In genomic region chr9:1938675-1939170, GRCh38 we compare ENCODE assay signal across 15 cellular contexts.
DNase-seq lines count a peak whose midpoint lies in the region; ATAC-seq, FAIRE-seq and TF ChIP-seq lines count a peak whose summit lies in the region.
"Had no signal": no experiment of that assay in that cellular context is flagged by ENCODE, and none has a peak within 500 bp of the region (broad histone marks: within the 10 kb centered on the region; RNA-seq: fewer than 3 reads in every experiment).

No MANE protein-coding gene starts in this region.

- no TSS peak for BruUV-seq in A673 (replicated peaks; lab: Mats Ljungman, UMichigan)

- H3K27me3 Mint-ChIP-seq in activated CD8-positive, alpha-beta T cell treated with anti-CD3 and anti-CD28 coated beads for 36 hours: peaks cover 5% of the 10 kb centered on the region

- H3K36me3 ChIP-seq in A673 (ENCODE audit: insufficient read depth, low read length, poor library complexity, severe bottlenecking): no peaks in the 10 kb centered on the region
- H3K36me3 ChIP-seq: upper lobe of right lung had no signal

- TF ChIP-seq POLR2A in GM12892 (IDR thresholded peaks at IDR 0.05; ENCODE audit: low read depth, low read length): no peak

- H3K4me1 Mint-ChIP-seq in activated CD8-positive, alpha-beta T cell treated with anti-CD3 and anti-CD28 coated beads for 36 hours (ENCODE audit: low read depth): no peaks in the 10 kb centered on the region
- H3K4me1 Mint-ChIP-seq: nephron had no signal

- POLR2A ChIA-PET in activated CD8-positive, alpha-beta T cell treated with anti-CD3 and anti-CD28 coated beads for 36 hours (lab: Charles Lee): no interaction called here
- POLR2A ChIA-PET in A673 (lab: Charles Lee; ENCODE audit: low non-redundant PET): no interaction called here

- ATAC-seq in GM19438 (IDR thresholded peaks at IDR 0.05; ENCODE audit: low read depth, unreplicated experiment): peak; percentile 66
- peak; percentile 66 for ATAC-seq in HG02798 (IDR thresholded peaks at IDR 0.05; ENCODE audit: poor library complexity, unreplicated experiment)
- peak; percentile 56 for ATAC-seq in HG03469 (IDR thresholded peaks at IDR 0.05; ENCODE audit: unreplicated experiment)
- ATAC-seq in activated CD8-positive, alpha-beta T cell treated with anti-CD3 and anti-CD28 coated beads for 36 hours: no peak
- ATAC-seq: activated T-cell treated with anti-CD3 and anti-CD28 coated beads, Interleukin-2, amount 50 U/mL, for 4 hours; effector memory CD8-positive, alpha-beta T cell; left cardiac atrium had no signal

- DNase-seq in GM12892 (ENCODE audit: insufficient read length): peak; percentile 32
- DNase-seq in activated CD8-positive, alpha-beta T cell treated with anti-CD3 and anti-CD28 coated beads for 36 hours: no peak
- DNase-seq in nucleus accumbens (lab: John Stamatoyannopoulos, UW): no peak
- no peak for DNase-seq in A673 (ENCODE audit: low spot score)
- DNase-seq in T-helper 9 cell: no peak
- DNase-seq: activated T-cell treated with anti-CD3 and anti-CD28 coated beads, Interleukin-2, amount 50 U/mL, for 4 hours; DMS 273 treated with DMSO at 0.1 percent for 48 hours; effector memory CD8-positive, alpha-beta T cell; left cardiac atrium; NCI-H1105 treated with DMSO at 0.1 percent for 48 hours; upper lobe of right lung had no signal

- no peaks in the 10 kb centered on the region for H3K36me3 Mint-ChIP-seq in activated CD8-positive, alpha-beta T cell treated with anti-CD3 and anti-CD28 coated beads for 36 hours (ENCODE audit: low read depth)

- no peak overlapping the region for H3K27ac Mint-ChIP-seq in activated CD8-positive, alpha-beta T cell treated with anti-CD3 and anti-CD28 coated beads for 36 hours
- H3K27ac Mint-ChIP-seq: effector memory CD8-positive, alpha-beta T cell; nephron had no signal

- no peak overlapping the region for H3K4me3 ChIP-seq in A673 (ENCODE audit: low read depth, low read length, poor library complexity, severe bottlenecking)
- H3K4me3 ChIP-seq: upper lobe of right lung had no signal

- no peak overlapping the region for H3K27ac ChIP-seq in A673 (ENCODE audit: low read depth, low read length, poor library complexity, severe bottlenecking)
- H3K27ac ChIP-seq: upper lobe of right lung had no signal

- intact Hi-C loops in activated CD8-positive, alpha-beta T cell treated with anti-CD3 and anti-CD28 coated beads for 36 hours (cut with micrococcal nuclease): no loop called here
- intact Hi-C loops in A673 (cut with micrococcal nuclease; ENCODE audit: unreplicated experiment): loop anchor here (5.0 kb wide), 1 partner anchor 211 kb away; no protein-coding TSS in a partner anchor

- H3K9me3 ChIP-seq in A673 (ENCODE audit: low read depth, low read length, poor library complexity, severe bottlenecking): no peaks in the 10 kb centered on the region
- H3K9me3 ChIP-seq: upper lobe of right lung had no signal

- H3K27me3 ChIP-seq in A673 (replicated peaks; ENCODE audit: insufficient read depth, low read depth, low read length, poor library complexity): no peaks in the 10 kb centered on the region
- H3K27me3 ChIP-seq: upper lobe of right lung had no signal

- no peak for TF ChIP-seq CTCF in activated CD8-positive, alpha-beta T cell treated with anti-CD3 and anti-CD28 coated beads for 36 hours (IDR thresholded peaks at IDR 0.05)
- no peak for TF ChIP-seq CTCF in A673 (conservative IDR thresholded peaks at IDR 0.05; ENCODE audit: low read depth, low read length)

- H3K9me3 Mint-ChIP-seq in activated CD8-positive, alpha-beta T cell treated with anti-CD3 and anti-CD28 coated beads for 36 hours: no peaks in the 10 kb centered on the region
- H3K9me3 Mint-ChIP-seq: activated T-cell treated with anti-CD3 and anti-CD28 coated beads, Interleukin-2, amount 50 U/mL, for 4 hours; effector memory CD8-positive, alpha-beta T cell had no signal

- FAIRE-seq in GM12892 (lab: Jason Lieb, UNC): peak; percentile 96

- no peak overlapping the region for H3K4me3 Mint-ChIP-seq in activated CD8-positive, alpha-beta T cell treated with anti-CD3 and anti-CD28 coated beads for 36 hours
- H3K4me3 Mint-ChIP-seq: activated T-cell treated with anti-CD3 and anti-CD28 coated beads, Interleukin-2, amount 50 U/mL, for 4 hours; effector memory CD8-positive, alpha-beta T cell; nephron had no signal

- H3K4me1 ChIP-seq in A673 (ENCODE audit: insufficient read depth, low read length, poor library complexity, severe bottlenecking): no peaks in the 10 kb centered on the region
- H3K4me1 ChIP-seq: upper lobe of right lung had no signal

- CTCF ChIA-PET in activated CD8-positive, alpha-beta T cell treated with anti-CD3 and anti-CD28 coated beads for 36 hours (lab: Charles Lee): interaction anchor here (1.1 to 1.7 kb wide), 5 partner anchors 24 to 211 kb away, joined by 3 to 4 read pairs (median 3); no protein-coding TSS in a partner anchor
- CTCF ChIA-PET in A673 (lab: Charles Lee): no interaction called here
